In the genomic region with DNA sequence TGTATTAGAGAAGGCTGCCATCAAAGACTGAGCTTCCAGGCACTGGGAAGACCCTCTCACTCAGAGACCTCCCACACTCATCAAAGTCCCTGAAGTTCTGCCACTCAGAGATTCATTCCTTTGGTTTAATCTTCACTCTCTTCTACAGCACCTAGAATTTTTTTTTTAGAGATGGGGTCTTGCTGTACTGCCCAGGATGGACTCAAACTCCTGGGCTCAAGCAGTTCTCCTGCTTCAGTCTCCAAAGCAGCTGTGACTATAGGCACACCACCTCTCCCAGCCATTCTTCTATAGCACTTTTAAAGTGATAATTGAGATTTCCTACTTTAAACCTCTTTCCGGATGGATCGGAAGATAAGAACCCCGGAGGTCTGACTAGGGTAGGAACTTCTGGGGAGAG, we compare ENCODE assay signal across 25 cellular contexts. TPM values are rescaled to one million over a fixed set of nuclear protein-coding genes. Genes with fewer than 3 reads are reported as not detected.
DNase-seq lines count a peak whose midpoint lies in the region; ATAC-seq and TF ChIP-seq lines count a peak whose summit lies in the region.
"Had no signal": no experiment of that assay in that cellular context is flagged by ENCODE, and none has a peak within 500 bp of the region (broad histone marks: within the 10 kb centered on the region; RNA-seq: fewer than 3 reads in every experiment).

No MANE protein-coding gene starts in this region.

- DNase-seq in WTC11 (ENCODE audit: low spot score) = no peak
- DNase-seq in mesendoderm = peak; percentile 59
- DNase-seq in neural crest cell (ENCODE audit: low read depth, low spot score) = no peak
- DNase-seq in activated gamma-delta T cell (lab: John Stamatoyannopoulos, UW) = no peak
- no peak for DNase-seq in stimulated activated naive CD8-positive, alpha-beta T cell treated with anti-CD3 and anti-CD28 coated beads, Interleukin-15, Interleukin-2, amounts not matched to agents 100 U/mL and 50 U/mL, for 24 hours
- DNase-seq in Karpas-422 = no peak
- DNase-seq: 8988T; ACHN; AML-193; BE2C; CD4-positive, alpha-beta T cell; CD8-positive, alpha-beta memory T cell; DMS 273 treated with DMSO at 0.1 percent for 48 hours; DMS79; EL; GDM1; H9; HFFc6 had no signal

- H3K79me2 ChIP-seq in mesendoderm (ENCODE audit: control insufficient read depth, insufficient read depth, low read length) (peaks cover 6% of the 10 kb centered on the region), Karpas-422 (ENCODE audit: low read length) (peaks cover 6% of the 10 kb centered on the region)

- ATAC-seq in WTC11 = no peak
- no peak for ATAC-seq in stimulated activated naive CD8-positive, alpha-beta T cell treated with anti-CD3 and anti-CD28 coated beads, Interleukin-15, Interleukin-2, amounts not matched to agents 100 U/mL and 50 U/mL, for 24 hours
- ATAC-seq: A549, GM12878, GM23338, HCT116 had no signal

- H3K27me3 Mint-ChIP-seq in WTC11 (ENCODE audit: low read depth) (no peaks in the 10 kb centered on the region), neural crest cell (ENCODE audit: low read depth) (no peaks in the 10 kb centered on the region)
- H3K27me3 Mint-ChIP-seq: CD4-positive, alpha-beta T cell had no signal

- H3K27ac Mint-ChIP-seq in WTC11 = no peak overlapping the region
- H3K27ac Mint-ChIP-seq in neural crest cell (ENCODE audit: unreplicated experiment) = no peak overlapping the region
- H3K27ac Mint-ChIP-seq: CD14-positive monocyte; CD4-positive, alpha-beta T cell; GM23338; H9; HFFc6 had no signal

- no peak overlapping the region for H3K18ac ChIP-seq in mesendoderm (ENCODE audit: low read length)

- H3K9me3 ChIP-seq in HEK293 (ENCODE audit: control insufficient read depth, insufficient read depth, low read depth, low read length) = no peaks in the 10 kb centered on the region
- H3K9me3 ChIP-seq in Karpas-422 (ENCODE audit: low read length) = no peaks in the 10 kb centered on the region
- H3K9me3 ChIP-seq: A549; BE2C; BLaER1 treated with 17β-estradiol and CSF1 and Interleukin-3, amounts not matched to agents 10 nM and 100 nM had no signal

- no peaks in the 10 kb centered on the region for H3K9me2 ChIP-seq in Karpas-422 (replicated peaks; ENCODE audit: insufficient read depth, low read length)

- peaks cover 8% of the 10 kb centered on the region for H3K4me1 Mint-ChIP-seq in WTC11
- peaks cover 11% of the 10 kb centered on the region for H3K4me1 Mint-ChIP-seq in neural crest cell

- H3K23ac ChIP-seq in mesendoderm (ENCODE audit: low read length) = no peak overlapping the region

- no peak overlapping the region for H3K4me3 Mint-ChIP-seq in WTC11
- H3K4me3 Mint-ChIP-seq in neural crest cell = peak overlapping the region; percentile 84
- H3K4me3 Mint-ChIP-seq: CD14-positive monocyte; CD4-positive, alpha-beta T cell; GM23338; H9; HFFc6 had no signal

- no peak overlapping the region for H3K27ac ChIP-seq in HEK293 (ENCODE audit: extremely low read depth, low read depth, low read length)
- H3K27ac ChIP-seq in mesendoderm (ENCODE audit: low read depth, low read length) = no peak overlapping the region
- no peak overlapping the region for H3K27ac ChIP-seq in Karpas-422 (ENCODE audit: low read length)
- H3K27ac ChIP-seq: BLaER1 treated with 17β-estradiol and CSF1 and Interleukin-3, amounts not matched to agents 10 nM and 100 nM had no signal

- H3K4ac ChIP-seq in mesendoderm (ENCODE audit: low read depth, low read length) = no peak overlapping the region

- H4K5ac ChIP-seq in mesendoderm (ENCODE audit: low read length) = no peak overlapping the region

- H3K27me3 ChIP-seq in mesendoderm (ENCODE audit: insufficient read depth, low read length, poor library complexity) (no peaks in the 10 kb centered on the region), Karpas-422 (ENCODE audit: low read length) (no peaks in the 10 kb centered on the region)
- H3K27me3 ChIP-seq: BE2C; BLaER1 treated with 17β-estradiol and CSF1 and Interleukin-3, amounts not matched to agents 10 nM and 100 nM had no signal

- H2BK5ac ChIP-seq in mesendoderm (ENCODE audit: low read length) = no peak overlapping the region

- H4K8ac ChIP-seq in mesendoderm (ENCODE audit: low read depth, low read length) = no peak overlapping the region

- WGBS in mesendoderm (ENCODE audit: extremely low coverage, insufficient coverage, low lambda C conversion rate) = no CpG with 5 or more reads among the region's 3 CpGs

- no peak for TF ChIP-seq CTCF in HEK293 (tag by site-specific recombination; IDR thresholded peaks at IDR 0.05)
- no peak for TF ChIP-seq CTCF in WTC11 (IDR thresholded peaks at IDR 0.05)
- TF ChIP-seq CTCF in neural crest cell (conservative IDR thresholded peaks at IDR 0.05) = no peak

- no peak overlapping the region for H2AK5ac ChIP-seq in mesendoderm (ENCODE audit: low read length)

- peaks cover 4% of the 10 kb centered on the region; the same call in 1 of the 2 replicates for H4K20me1 ChIP-seq in Karpas-422 (ENCODE audit: insufficient read depth, low read depth, low read length)

- no peak overlapping the region for H2AFZ ChIP-seq in Karpas-422 (ENCODE audit: low read length)
- H2AFZ ChIP-seq: GM23338 had no signal

- no peak overlapping the region for H3K4me3 ChIP-seq in HEK293 (ENCODE audit: low read depth, low read length)
- H3K4me3 ChIP-seq in mesendoderm (ENCODE audit: low read length) = no peak overlapping the region
- H3K4me3 ChIP-seq in Karpas-422 (ENCODE audit: low read length) = no peak overlapping the region
- H3K4me3 ChIP-seq: A549; BLaER1 treated with 17β-estradiol and CSF1 and Interleukin-3, amounts not matched to agents 10 nM and 100 nM; GM12878; GM23338 had no signal

- H2BK15ac ChIP-seq in mesendoderm (replicated peaks; ENCODE audit: low read depth) = no peak overlapping the region

- H3K56ac ChIP-seq in mesendoderm (ENCODE audit: low read length) = no peak overlapping the region

- peaks cover 4% of the 10 kb centered on the region for H3K79me1 ChIP-seq in mesendoderm (ENCODE audit: low read length)

- H3K36me3 Mint-ChIP-seq in WTC11 (no peaks in the 10 kb centered on the region), neural crest cell (ENCODE audit: low read depth) (no peaks in the 10 kb centered on the region)
- H3K36me3 Mint-ChIP-seq: CD14-positive monocyte had no signal

- H3K4me2 ChIP-seq in mesendoderm (ENCODE audit: low read length) (no peak overlapping the region), Karpas-422 (ENCODE audit: low read depth, low read length, poor library complexity, severe bottlenecking) (no peak overlapping the region)
- H3K4me2 ChIP-seq: A549; BLaER1 treated with 17β-estradiol and CSF1 and Interleukin-3, amounts not matched to agents 10 nM and 100 nM; GM23338 had no signal

- no peak overlapping the region for H3K9ac ChIP-seq in mesendoderm (ENCODE audit: low read length)
- no peak overlapping the region for H3K9ac ChIP-seq in Karpas-422 (ENCODE audit: low read length)
- H3K9ac ChIP-seq: BLaER1 treated with 17β-estradiol and CSF1 and Interleukin-3, amounts not matched to agents 10 nM and 100 nM had no signal

- CTCF ChIA-PET in HEK293 (lab: Yijun Ruan, JAX) (interaction anchor here (0.6 kb wide), 1 partner anchor 94 kb away, joined by 3 read pairs; no protein-coding TSS in a partner anchor), WTC11 (lab: Charles Lee) (no interaction called here)

- POLR2A ChIA-PET in HEK293 (lab: Yijun Ruan, JAX) (no interaction called here), WTC11 (lab: Charles Lee) (no interaction called here)

- no peak overlapping the region for H2BK120ac ChIP-seq in mesendoderm (ENCODE audit: low read depth, low read length)

- H3K4me1 ChIP-seq in HEK293 (ENCODE audit: control insufficient read depth, insufficient read depth, low read length) (peaks cover 3% of the 10 kb centered on the region; the same call in 1 of the 2 replicates), mesendoderm (ENCODE audit: control insufficient read depth, low read depth, low read length) (peaks cover 2% of the 10 kb centered on the region), Karpas-422 (ENCODE audit: low read length) (peaks cover 12% of the 10 kb centered on the region)

- H3K36me3 ChIP-seq in HEK293 (ENCODE audit: control insufficient read depth in 2 of 2, insufficient read depth in 1 of 2, low read length in 2 of 2) (no peaks in the 10 kb centered on the region; a peak in 1 of 3 replicates), mesendoderm (ENCODE audit: control insufficient read depth, insufficient read depth, low read length) (no peaks in the 10 kb centered on the region), Karpas-422 (ENCODE audit: insufficient read depth, low read length) (no peaks in the 10 kb centered on the region)
- H3K36me3 ChIP-seq: BE2C; BLaER1 treated with 17β-estradiol and CSF1 and Interleukin-3, amounts not matched to agents 10 nM and 100 nM had no signal

- no peaks in the 10 kb centered on the region for H3K9me3 Mint-ChIP-seq in WTC11
- H3K9me3 Mint-ChIP-seq in neural crest cell = no peaks in the 10 kb centered on the region
- H3K9me3 Mint-ChIP-seq: CD14-positive monocyte; CD4-positive, alpha-beta T cell; GM23338; H9; HFFc6 had no signal

TF ChIP-seq in WTC11, 78 proteins besides CTCF, POLR2A, EP300 and RAD21:
- TF ChIP-seq ZNF121 (CRISPR knock-in tag; IDR thresholded peaks at IDR 0.05) (peak; percentile 44; the same call in 1 of the 2 replicates), NFYB (CRISPR knock-in tag; conservative IDR thresholded peaks at IDR 0.05; ENCODE audit: low read depth) (no peak)

RNA-seq across cellular contexts. Expression of a gene that starts 3.7 kb away (rescaled TPM):
- 121 to 140 TPM (median 132 TPM) in 3 replicates for total RNA-seq in WTC11 (2021)
- 68.7 TPM for polyA plus RNA-seq in mesendoderm (2013, experiment 1 of 2)
- 69.9 TPM for polyA plus RNA-seq in mesendoderm (2013, experiment 2 of 2)
- total RNA-seq in neural crest cell = 302 and 303 TPM in 2 replicates
- 175 and 243 TPM in 2 replicates for total RNA-seq in Karpas-422 (2014; rRNA removed; shearing (Covaris generic); ENCODE audit: low replicate concordance)

RNA-seq across cellular contexts. Expression of a gene that starts 58.3 kb away (rescaled TPM):
- total RNA-seq in WTC11 (2021) (13.4 to 17.8 TPM (median 13.8 TPM) in 3 replicates), neural crest cell (3.2 TPM in 2 replicates)
- polyA plus RNA-seq in mesendoderm (2013, experiment 1 of 2) = 2.3 TPM
- 2.2 TPM for polyA plus RNA-seq in mesendoderm (2013, experiment 2 of 2)
- total RNA-seq in Karpas-422 (2014; rRNA removed; shearing (Covaris generic); ENCODE audit: low replicate concordance) = 0.07 TPM in 1 of 2 replicates, not detected in the other
- polyA plus RNA-seq: CD14-positive monocyte; CD8-positive, alpha-beta memory T cell had no signal
